Comparison of ENCODE assay signal across 1 cellular context in the genomic region with DNA sequence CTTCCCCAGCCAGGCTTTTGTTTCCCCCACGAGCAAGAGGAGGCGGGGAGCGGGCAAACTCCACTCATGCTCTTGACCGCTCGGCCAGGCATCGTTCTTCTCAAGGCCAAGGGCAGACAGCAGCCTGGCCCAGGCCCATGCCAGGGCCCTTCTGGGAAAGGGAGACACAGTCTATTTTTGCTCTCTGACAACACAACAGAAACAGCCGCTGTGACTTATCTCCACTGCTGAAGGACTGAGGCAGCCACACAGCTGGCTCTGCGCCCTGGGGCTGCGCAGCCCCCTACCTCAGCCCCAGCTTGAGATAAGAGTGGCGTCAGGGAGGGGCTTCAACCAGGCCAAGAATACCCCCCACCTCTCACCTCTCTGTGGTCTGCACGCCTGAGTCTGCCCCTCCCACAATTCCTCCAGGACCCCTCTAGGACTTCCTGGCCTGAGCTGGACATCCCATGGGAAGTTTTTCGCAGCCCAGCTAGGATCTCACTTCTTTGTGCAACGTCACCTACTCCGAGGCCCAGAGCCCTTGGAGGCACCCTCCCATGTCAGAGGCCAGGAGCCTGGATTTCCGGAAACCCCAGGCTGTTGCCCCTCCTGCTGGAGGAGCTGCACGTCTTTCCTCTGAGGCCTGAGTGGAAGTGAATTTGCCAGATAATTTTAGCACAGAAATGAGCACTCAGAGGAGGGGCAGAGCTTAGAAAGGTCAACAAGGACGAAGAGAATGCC.
A peak's percentile ranks its signal among the peaks of the same experiment; 100 is the strongest.
TF ChIP-seq lines count a peak whose summit lies in the region.

No MANE protein-coding gene starts in this region.

TF ChIP-seq in HepG2, 621 proteins besides CTCF, POLR2A, EP300 and RAD21 (continued from another document):
- TF ChIP-seq KAT2B (IDR thresholded peaks at IDR 0.05; ENCODE audit: borderline replicate concordance, low read depth, low read length): no peak
- no peak for TF ChIP-seq ZNF12 (CRISPR knock-in tag; IDR thresholded peaks at IDR 0.05)
- TF ChIP-seq, protein P1, sequence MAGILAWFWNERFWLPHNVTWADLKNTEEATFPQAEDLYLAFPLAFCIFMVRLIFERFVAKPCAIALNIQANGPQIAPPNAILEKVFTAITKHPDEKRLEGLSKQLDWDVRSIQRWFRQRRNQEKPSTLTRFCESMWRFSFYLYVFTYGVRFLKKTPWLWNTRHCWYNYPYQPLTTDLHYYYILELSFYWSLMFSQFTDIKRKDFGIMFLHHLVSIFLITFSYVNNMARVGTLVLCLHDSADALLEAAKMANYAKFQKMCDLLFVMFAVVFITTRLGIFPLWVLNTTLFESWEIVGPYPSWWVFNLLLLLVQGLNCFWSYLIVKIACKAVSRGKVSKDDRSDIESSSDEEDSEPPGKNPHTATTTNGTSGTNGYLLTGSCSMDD (CRISPR knock-in tag; IDR thresholded peaks at IDR 0.05): no peak
- 0 out of 2 replicates have a peak, but pooled peaks have one; percentile 51 for TF ChIP-seq EED (CRISPR knock-in tag; IDR thresholded peaks at IDR 0.05)
- peak; percentile 0; the same call in 1 of the 2 replicates for TF ChIP-seq ZNF687 (CRISPR knock-in tag; IDR thresholded peaks at IDR 0.05)
- TF ChIP-seq CBFB (CRISPR knock-in tag; IDR thresholded peaks at IDR 0.05): no peak
- TF ChIP-seq ZNF543 (CRISPR knock-in tag; IDR thresholded peaks at IDR 0.05): no peak
